15 cellular contexts compared by ENCODE assay signal in the genomic region with DNA sequence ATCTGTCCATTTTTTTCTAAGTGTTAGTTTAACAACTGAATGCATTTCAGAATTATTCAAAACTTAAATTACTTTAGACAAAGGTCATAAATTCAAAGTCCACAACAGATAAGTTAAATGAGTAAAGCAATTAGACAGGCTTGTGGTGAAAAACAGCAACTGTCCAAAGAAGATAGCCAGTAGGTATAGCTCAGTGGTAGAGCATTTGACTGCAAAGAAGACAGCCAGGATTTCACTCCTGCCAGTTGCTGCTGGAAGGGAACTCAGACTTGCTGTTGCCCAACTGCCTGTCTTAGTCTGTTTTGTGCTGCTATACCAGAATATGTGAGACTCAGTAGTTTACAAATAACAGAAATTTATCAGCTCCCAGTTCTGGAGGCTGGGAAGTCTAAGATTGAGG.
"Had no signal": no experiment of that assay in that cellular context is flagged by ENCODE, and none has a peak within 500 bp of the region (broad histone marks: within the 10 kb centered on the region; RNA-seq: fewer than 3 reads in every experiment).

No MANE protein-coding gene starts in this region.

- H3K4me1 ChIP-seq: adrenal gland had no signal

- H3K9me3 ChIP-seq: adrenal gland, heart right ventricle, thyroid gland had no signal

- ATAC-seq: activated T-cell treated with anti-CD3 and anti-CD28 coated beads, Interleukin-2, amount 50 U/mL, for 72 hours; esophagus mucosa; heart right ventricle had no signal

- H3K27me3 ChIP-seq: adrenal gland, heart right ventricle, thyroid gland had no signal

- H3K4me3 ChIP-seq: adrenal gland, heart right ventricle, thyroid gland had no signal

- DNase-seq: activated CD4-positive, alpha-beta T cell treated with anti-CD3 and anti-CD28 coated beads, Interleukin-2, amount 50 U/mL, for 4 hours; activated gamma-delta T cell; activated T-cell treated with anti-CD3 and anti-CD28 coated beads, Interleukin-2, amount 50 U/mL, for 72 hours; adrenal gland; effector CD8-positive, alpha-beta T cell; heart right ventricle; immature natural killer cell; kidney glomerular epithelial cell; mesendoderm; retina; stimulated activated CD4-positive, alpha-beta T cell treated with anti-CD3 and anti-CD28 coated beads, Interleukin-2, amount 100 ng/mL, for 24 hours; stimulated activated naive CD4-positive, alpha-beta T cell treated with Interleukin-2 at 50 U/mL for 16 hours; T-helper 9 cell had no signal

- H3K27ac ChIP-seq: adrenal gland, heart right ventricle, thyroid gland had no signal

- H3K36me3 ChIP-seq: adrenal gland, heart right ventricle, thyroid gland had no signal
